Comparison of ENCODE assay signal across 3 cellular contexts in genomic region chr3:816605-817004, GRCh38.
"Had no signal": no experiment of that assay in that cellular context is flagged by ENCODE, and none has a peak within 500 bp of the region (broad histone marks: within the 10 kb centered on the region; RNA-seq: fewer than 3 reads in every experiment).

No MANE protein-coding gene starts in this region.

- DNase-seq: GDM1, GF-D8 had no signal

- ATAC-seq: GM12878 had no signal

- H3K4me3 ChIP-seq: GM12878 had no signal
